Comparison of ENCODE assay signal across 11 cellular contexts in genomic region chr22:37189011-37189466, GRCh38. TPM values are rescaled to one million over a fixed set of nuclear protein-coding genes. Genes with fewer than 3 reads are reported as not detected.
DNase-seq lines count a peak whose midpoint lies in the region; ATAC-seq and TF ChIP-seq lines count a peak whose summit lies in the region.
"Had no signal": no experiment of that assay in that cellular context is flagged by ENCODE, and none has a peak within 500 bp of the region (broad histone marks: within the 10 kb centered on the region; RNA-seq: fewer than 3 reads in every experiment).

No MANE protein-coding gene starts in this region.

- H3K9ac ChIP-seq in Karpas-422 (ENCODE audit: low read length): no peak overlapping the region

- no peaks in the 10 kb centered on the region for H3K9me3 Mint-ChIP-seq in natural killer cell

- H3K27me3 Mint-ChIP-seq in natural killer cell (ENCODE audit: low read depth in 2 of 2): no peaks in the 10 kb centered on the region
- H3K27me3 Mint-ChIP-seq: activated naive CD8-positive, alpha-beta T cell treated with anti-CD3 and anti-CD28 coated beads, Interleukin-2, amount 50 U/mL, for 24 hours had no signal

- H3K79me2 ChIP-seq in Karpas-422 (ENCODE audit: low read length): no peaks in the 10 kb centered on the region

- H3K4me2 ChIP-seq in Karpas-422 (ENCODE audit: low read depth, low read length, poor library complexity, severe bottlenecking): no peak overlapping the region

- H3K9me2 ChIP-seq in Karpas-422 (replicated peaks; ENCODE audit: insufficient read depth, low read length): no peaks in the 10 kb centered on the region

- 66 to 83% methylated on average over 1 to 2 of the region's 2 CpGs for WGBS in ectodermal cell, 2 experiments

- intact Hi-C loops in natural killer cell (cut with micrococcal nuclease): no loop called here

- H3K4me1 Mint-ChIP-seq in natural killer cell: peaks cover 57 to 63% of the 10 kb centered on the region in 2 donors

- ATAC-seq in natural killer cell (peak in 2 of 3 donors; percentile 14 to 19), HG02642 (IDR thresholded peaks at IDR 0.05; ENCODE audit: poor library complexity, unreplicated experiment) (no peak)
- ATAC-seq: activated naive CD8-positive, alpha-beta T cell treated with anti-CD3 and anti-CD28 coated beads, Interleukin-2, amount 50 U/mL, for 24 hours had no signal

- no peaks in the 10 kb centered on the region for H3K36me3 Mint-ChIP-seq in natural killer cell

- in situ Hi-C loops in ACHN (cut with HindIII; ENCODE audit: low pct_ligation_motif_present, low pct_unique_long_range_greater_than_20kb, low sequenced_read_pairs): no loop called here

- H4K20me1 ChIP-seq in Karpas-422 (ENCODE audit: insufficient read depth, low read depth, low read length): no peaks in the 10 kb centered on the region

- H2AFZ ChIP-seq in Karpas-422 (ENCODE audit: low read length): no peak overlapping the region

- H3K4me3 Mint-ChIP-seq in natural killer cell: peak overlapping the region; percentile 31
- H3K4me3 Mint-ChIP-seq: activated naive CD8-positive, alpha-beta T cell treated with anti-CD3 and anti-CD28 coated beads, Interleukin-2, amount 50 U/mL, for 24 hours had no signal

- H3K4me3 ChIP-seq in ectodermal cell (ENCODE audit: insufficient read depth, low read depth, low read length) (no peak overlapping the region), Karpas-422 (ENCODE audit: low read length) (no peak overlapping the region)
- H3K4me3 ChIP-seq: testis had no signal

- H3K27me3 ChIP-seq in ectodermal cell (ENCODE audit: control insufficient read depth, insufficient read depth, low read length, poor library complexity, severe bottlenecking): no peaks in the 10 kb centered on the region
- H3K27me3 ChIP-seq in Karpas-422 (ENCODE audit: low read length): no peaks in the 10 kb centered on the region
- H3K27me3 ChIP-seq: testis had no signal

- H3K27ac ChIP-seq in ectodermal cell (ENCODE audit: insufficient read depth, low read depth, low read length, poor library complexity, severe bottlenecking): peak overlapping the region; percentile 86
- no peak overlapping the region for H3K27ac ChIP-seq in Karpas-422 (ENCODE audit: low read length)

- no peak for TF ChIP-seq CTCF in natural killer cell (IDR thresholded peaks at IDR 0.05)

- H3K27ac Mint-ChIP-seq in natural killer cell: peak overlapping the region; percentile 2 to 80
- H3K27ac Mint-ChIP-seq: activated naive CD8-positive, alpha-beta T cell treated with anti-CD3 and anti-CD28 coated beads, Interleukin-2, amount 50 U/mL, for 24 hours had no signal

- H3K4me1 ChIP-seq in ectodermal cell (ENCODE audit: control insufficient read depth, insufficient read depth, low read length) (peaks cover 26% of the 10 kb centered on the region), Karpas-422 (ENCODE audit: low read length) (peaks cover 2% of the 10 kb centered on the region; the same call in 1 of the 2 replicates)

- no peaks in the 10 kb centered on the region for H3K36me3 ChIP-seq in ectodermal cell (ENCODE audit: control insufficient read depth, insufficient read depth, low read length)
- H3K36me3 ChIP-seq in Karpas-422 (ENCODE audit: insufficient read depth, low read length): no peaks in the 10 kb centered on the region

- DNase-seq in ACHN: peak; percentile 25
- peak; percentile 28 for DNase-seq in NCI-H2171 treated with DMSO at 0.1 percent for 48 hours (lab: John Stamatoyannopoulos, UW)
- no peak for DNase-seq in natural killer cell
- DNase-seq in NCI-H524 treated with DMSO at 0.1 percent for 48 hours (lab: John Stamatoyannopoulos, UW): no peak
- no peak for DNase-seq in kidney glomerular epithelial cell (lab: John Stamatoyannopoulos, UW)
- DNase-seq in Karpas-422: no peak
- DNase-seq: activated naive CD8-positive, alpha-beta T cell treated with anti-CD3 and anti-CD28 coated beads, Interleukin-2, amount 50 U/mL, for 24 hours; T1000; testis had no signal

- no peaks in the 10 kb centered on the region for H3K9me3 ChIP-seq in ectodermal cell (ENCODE audit: control insufficient read depth, low read length)
- H3K9me3 ChIP-seq in Karpas-422 (ENCODE audit: low read length): no peaks in the 10 kb centered on the region
- H3K9me3 ChIP-seq: testis had no signal

RNA-seq across cellular contexts. Expression of gene C1QTNF6, which starts 1.0 kb away (rescaled TPM):
- 16.9 TPM for polyA plus RNA-seq in ectodermal cell (2013, experiment 1 of 4)
- polyA plus RNA-seq in ectodermal cell (2013, experiment 2 of 4): 18.6 TPM
- 14.0 TPM for polyA plus RNA-seq in ectodermal cell (2013, experiment 3 of 4)
- polyA plus RNA-seq in ectodermal cell (2013, experiment 4 of 4): 18.2 TPM
- total RNA-seq in natural killer cell: 10 to 100 TPM in 1 of 3 donors, 1 to 10 TPM in 2; 6.0 to 10.3 (median 6.7) TPM
- 1.7 and 2.7 TPM in 2 replicates for total RNA-seq in Karpas-422 (2014; rRNA removed; shearing (Covaris generic); ENCODE audit: low replicate concordance)

RNA-seq across cellular contexts. Expression of gene SSTR3, which starts 23.2 kb away (rescaled TPM):
- polyA plus RNA-seq in ectodermal cell (2013, experiment 1 of 4): 0.74 TPM
- polyA plus RNA-seq in ectodermal cell (2013, experiment 2 of 4): 0.73 TPM
- 0.43 TPM for polyA plus RNA-seq in ectodermal cell (2013, experiment 3 of 4)
- polyA plus RNA-seq in ectodermal cell (2013, experiment 4 of 4): 0.53 TPM
- under 1 TPM; 0.20 to 0.64 (median 0.23) TPM for total RNA-seq in natural killer cell
- total RNA-seq in Karpas-422 (2014; rRNA removed; shearing (Covaris generic); ENCODE audit: low replicate concordance): not detected in 2 replicates

RNA-seq across cellular contexts. Expression of gene IL2RB, which starts 39.3 kb away (rescaled TPM):
- polyA plus RNA-seq in ectodermal cell (2013, experiment 1 of 4): 1.3 TPM
- 1.5 TPM for polyA plus RNA-seq in ectodermal cell (2013, experiment 2 of 4)
- 1.3 TPM for polyA plus RNA-seq in ectodermal cell (2013, experiment 3 of 4)
- 0.93 TPM for polyA plus RNA-seq in ectodermal cell (2013, experiment 4 of 4)
- 1,000 to 10,000 TPM in 2 of 3 donors, 100 to 1,000 TPM in 1; 905 to 1,386 (median 1,021) TPM for total RNA-seq in natural killer cell
- total RNA-seq in Karpas-422 (2014; rRNA removed; shearing (Covaris generic); ENCODE audit: low replicate concordance): 0.25 TPM in 1 of 2 replicates, not detected in the other

RNA-seq across cellular contexts. Expression of gene RAC2, which starts 55.0 kb away (rescaled TPM):
- 0.91 TPM for polyA plus RNA-seq in ectodermal cell (2013, experiment 1 of 4)
- 0.80 TPM for polyA plus RNA-seq in ectodermal cell (2013, experiment 2 of 4)
- polyA plus RNA-seq in ectodermal cell (2013, experiment 3 of 4): 0.85 TPM
- 0.77 TPM for polyA plus RNA-seq in ectodermal cell (2013, experiment 4 of 4)
- total RNA-seq in natural killer cell: 100 to 1,000 TPM; 647 to 744 (median 741) TPM
- 251 and 294 TPM in 2 replicates for total RNA-seq in Karpas-422 (2014; rRNA removed; shearing (Covaris generic); ENCODE audit: low replicate concordance)

Comparison
In these comparisons a context has a peak if more than half of its experiments do, and no peak if none do; other contexts are left out.
1. DNase-seq: peak in ACHN (single experiment) and NCI-H2171 treated with DMSO at 0.1 percent for 48 hours (single experiment); none in natural killer cell (single experiment), NCI-H524 treated with DMSO at 0.1 percent for 48 hours (single experiment), kidney glomerular epithelial cell (single experiment) and Karpas-422 (single experiment).
2. RNA of gene IL2RB, which starts 39.3 kb away (total RNA-seq): 905 to 1,386 TPM in natural killer cell; 0.25 TPM in Karpas-422; every median in the first group is over 100 times any median in the second.